In the genomic region with DNA sequence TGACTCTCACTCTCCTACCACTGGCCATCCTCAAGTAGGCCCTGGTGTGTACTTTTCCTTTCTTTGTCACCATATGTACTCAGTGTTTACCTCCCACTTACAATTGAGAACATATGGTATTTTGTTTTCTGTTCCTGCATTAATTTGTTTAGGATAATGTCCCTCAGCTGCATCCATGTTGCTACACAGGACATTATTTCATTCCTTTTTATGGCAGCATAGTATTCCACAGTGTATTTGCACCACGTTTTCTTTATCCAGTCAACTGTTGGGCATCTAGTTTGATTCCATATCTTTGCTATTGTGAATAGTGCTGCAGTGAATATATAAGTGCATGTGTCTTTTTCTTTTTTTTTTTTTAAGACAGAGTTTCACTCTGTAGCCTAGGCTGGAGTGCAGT, we compare ENCODE assay signal across 8 cellular contexts.
"Had no signal": no experiment of that assay in that cellular context is flagged by ENCODE, and none has a peak within 500 bp of the region (broad histone marks: within the 10 kb centered on the region; RNA-seq: fewer than 3 reads in every experiment).

No MANE protein-coding gene starts in this region.

- ATAC-seq: GM12878 had no signal

- H3K4me3 ChIP-seq: GM12878 had no signal

- DNase-seq: GDM1, GF-D8 had no signal

- FAIRE-seq: G401.6, GM12878, GM12891, GM12892, GM18507, GM19239 had no signal
